28 cellular contexts compared by ENCODE assay signal in genomic region chr6:71534916-71535315, GRCh38.
"Had no signal": no experiment of that assay in that cellular context is flagged by ENCODE, and none has a peak within 500 bp of the region (broad histone marks: within the 10 kb centered on the region; RNA-seq: fewer than 3 reads in every experiment).

No MANE protein-coding gene starts in this region.

- H3K27ac Mint-ChIP-seq: immature natural killer cell; naive thymus-derived CD8-positive, alpha-beta T cell; nephron; neural progenitor cell; stimulated activated naive B cell treated with anti-CD40 and anti-IgM and Interleukin-4, amounts not matched to agents 10 μg/mL and 1 μg/mL and 100 μg/mL, for 72 hours had no signal

- H2AFZ ChIP-seq: neural progenitor cell had no signal

- H3K4me3 Mint-ChIP-seq: immature natural killer cell; naive thymus-derived CD8-positive, alpha-beta T cell; nephron; neural progenitor cell; stimulated activated naive B cell treated with anti-CD40 and anti-IgM and Interleukin-4, amounts not matched to agents 10 μg/mL and 1 μg/mL and 100 μg/mL, for 72 hours had no signal

- H3K27me3 ChIP-seq: heart left ventricle, left lung, neural progenitor cell, pancreas, stomach, testis, thyroid gland, upper lobe of right lung had no signal

- ATAC-seq: heart left ventricle; left colon; left lung; lower lobe of right lung; naive thymus-derived CD8-positive, alpha-beta T cell; pancreas; right cardiac atrium; sciatic nerve; stimulated activated naive B cell treated with anti-CD40 and anti-IgM and Interleukin-4, amounts not matched to agents 10 μg/mL and 1 μg/mL and 100 μg/mL, for 72 hours; stimulated activated naive CD8-positive, alpha-beta T cell treated with anti-CD3 and anti-CD28 coated beads, Interleukin-15, Interleukin-2, amounts not matched to agents 100 U/mL and 50 U/mL, for 24 hours; upper lobe of right lung had no signal

- H3K4me1 ChIP-seq: left lung, lower lobe of right lung, neural progenitor cell, pancreas, prostate gland, stomach, testis, thyroid gland, upper lobe of right lung had no signal

- H3K9ac ChIP-seq: neural progenitor cell had no signal

- H3K4me3 ChIP-seq: heart left ventricle, left lung, lower lobe of right lung, neural progenitor cell, pancreas, prostate gland, skin epidermis, stomach, testis, thyroid gland, upper lobe of right lung had no signal

- H3K9me3 Mint-ChIP-seq: naive thymus-derived CD8-positive, alpha-beta T cell; nephron; neural progenitor cell; stimulated activated naive B cell treated with anti-CD40 and anti-IgM and Interleukin-4, amounts not matched to agents 10 μg/mL and 1 μg/mL and 100 μg/mL, for 72 hours had no signal

- H3K4me1 Mint-ChIP-seq: immature natural killer cell; naive thymus-derived CD8-positive, alpha-beta T cell; nephron; stimulated activated naive B cell treated with anti-CD40 and anti-IgM and Interleukin-4, amounts not matched to agents 10 μg/mL and 1 μg/mL and 100 μg/mL, for 72 hours had no signal

- H3K9me3 ChIP-seq: heart left ventricle, left lung, lower lobe of right lung, pancreas, prostate gland, stomach, testis, thyroid gland, upper lobe of right lung had no signal

- H3K36me3 ChIP-seq: heart left ventricle, left lung, lower lobe of right lung, neural progenitor cell, pancreas, prostate gland, stomach, thyroid gland, upper lobe of right lung had no signal

- H3K36me3 Mint-ChIP-seq: immature natural killer cell; naive thymus-derived CD8-positive, alpha-beta T cell; neural progenitor cell; stimulated activated naive B cell treated with anti-CD40 and anti-IgM and Interleukin-4, amounts not matched to agents 10 μg/mL and 1 μg/mL and 100 μg/mL, for 72 hours had no signal

- DNase-seq: heart left ventricle; hypothalamus; immature natural killer cell; kidney; left colon; left lung; lower lobe of right lung; naive thymus-derived CD8-positive, alpha-beta T cell; pancreas; posterior cingulate gyrus; retina; right cardiac atrium; stimulated activated CD4-positive, alpha-beta T cell treated with anti-CD3 and anti-CD28 coated beads, Interleukin-12 subunit alpha, Interleukin-12 subunit beta, amount 100 ng/mL, for 4 hours; stimulated activated CD4-positive, alpha-beta T cell treated with anti-CD3 and anti-CD28 coated beads, Interleukin-15, amount 100 ng/mL, for 24 hours; stimulated activated CD4-positive, alpha-beta T cell treated with anti-CD3 and anti-CD28 coated beads, Interleukin-2, amount 100 ng/mL, for 24 hours; stimulated activated CD4-positive, alpha-beta T cell treated with anti-CD3 and anti-CD28 coated beads, Interleukin-4, amount 100 ng/mL, for 1 hour; stimulated activated naive B cell treated with anti-CD40 and anti-IgM and Interleukin-4, amounts not matched to agents 10 μg/mL and 1 μg/mL and 100 μg/mL, for 72 hours; stimulated activated naive CD8-positive, alpha-beta T cell treated with anti-CD3 and anti-CD28 coated beads, Interleukin-15, Interleukin-2, amounts not matched to agents 100 U/mL and 50 U/mL, for 24 hours; stomach; testis; thyroid gland; trophoblast cell; upper lobe of right lung had no signal

- H3K27ac ChIP-seq: heart left ventricle, left lung, lower lobe of right lung, neural progenitor cell, pancreas, prostate gland, skin epidermis, stomach, testis, thyroid gland, upper lobe of right lung had no signal

- H3K4me2 ChIP-seq: neural progenitor cell had no signal
